ENCODE assay signal across 1 cellular context in the genomic region with DNA sequence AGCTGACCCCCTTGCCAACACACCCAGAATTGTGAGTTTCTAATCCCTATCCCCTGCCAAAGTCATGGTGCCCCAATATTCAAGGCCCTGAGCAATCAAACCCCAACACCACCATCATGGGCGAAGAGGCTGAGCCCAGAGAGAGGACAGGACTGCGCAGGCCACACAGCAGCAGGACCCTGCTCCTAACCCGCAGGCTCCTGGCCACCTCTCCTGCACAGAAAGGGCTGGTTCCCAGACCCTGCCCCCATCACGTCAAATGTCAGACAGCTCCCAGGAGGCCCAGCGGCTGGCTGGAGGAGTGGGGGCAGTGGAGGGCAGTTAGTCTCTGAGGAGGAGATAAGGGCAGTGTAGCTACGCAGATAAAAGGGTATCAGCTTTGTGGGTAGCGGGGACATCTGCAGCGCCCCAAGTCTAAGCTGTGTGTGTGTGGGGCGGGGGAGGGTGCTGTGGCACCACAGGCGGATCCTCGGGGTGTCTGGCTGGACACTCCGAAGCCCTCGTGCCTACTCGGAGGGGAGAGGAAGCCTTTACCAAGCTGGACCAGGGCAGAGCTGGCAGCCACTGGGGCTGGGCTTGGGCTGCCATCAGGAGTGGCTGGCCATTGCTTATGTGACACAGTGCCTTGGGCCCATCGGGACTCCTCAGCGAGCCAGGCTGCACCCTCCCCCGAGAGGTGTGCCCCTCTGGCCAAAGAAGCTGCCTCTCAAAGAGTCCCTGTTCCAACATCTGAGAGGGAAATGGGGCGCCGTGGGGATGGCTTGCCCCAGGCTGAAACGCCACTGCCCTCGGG.
TF ChIP-seq lines count a peak whose summit lies in the region.

No MANE protein-coding gene starts in this region.

TF ChIP-seq in GM12878, 131 proteins besides CTCF, POLR2A, EP300 and RAD21:
- TF ChIP-seq CEBPZ (IDR thresholded peaks at IDR 0.05; ENCODE audit: low read depth, low read length) (no peak), MEF2A (IDR thresholded peaks at IDR 0.05; ENCODE audit: insufficient read depth, low read depth, low read length) (no peak), POLR2AphosphoS5 (IDR thresholded peaks at IDR 0.05; ENCODE audit: low read length) (no peak), ATF7 (IDR thresholded peaks at IDR 0.05; ENCODE audit: low read depth) (no peak), TARDBP (IDR thresholded peaks at IDR 0.05; ENCODE audit: borderline replicate concordance) (no peak)
- TF ChIP-seq, protein P1, sequence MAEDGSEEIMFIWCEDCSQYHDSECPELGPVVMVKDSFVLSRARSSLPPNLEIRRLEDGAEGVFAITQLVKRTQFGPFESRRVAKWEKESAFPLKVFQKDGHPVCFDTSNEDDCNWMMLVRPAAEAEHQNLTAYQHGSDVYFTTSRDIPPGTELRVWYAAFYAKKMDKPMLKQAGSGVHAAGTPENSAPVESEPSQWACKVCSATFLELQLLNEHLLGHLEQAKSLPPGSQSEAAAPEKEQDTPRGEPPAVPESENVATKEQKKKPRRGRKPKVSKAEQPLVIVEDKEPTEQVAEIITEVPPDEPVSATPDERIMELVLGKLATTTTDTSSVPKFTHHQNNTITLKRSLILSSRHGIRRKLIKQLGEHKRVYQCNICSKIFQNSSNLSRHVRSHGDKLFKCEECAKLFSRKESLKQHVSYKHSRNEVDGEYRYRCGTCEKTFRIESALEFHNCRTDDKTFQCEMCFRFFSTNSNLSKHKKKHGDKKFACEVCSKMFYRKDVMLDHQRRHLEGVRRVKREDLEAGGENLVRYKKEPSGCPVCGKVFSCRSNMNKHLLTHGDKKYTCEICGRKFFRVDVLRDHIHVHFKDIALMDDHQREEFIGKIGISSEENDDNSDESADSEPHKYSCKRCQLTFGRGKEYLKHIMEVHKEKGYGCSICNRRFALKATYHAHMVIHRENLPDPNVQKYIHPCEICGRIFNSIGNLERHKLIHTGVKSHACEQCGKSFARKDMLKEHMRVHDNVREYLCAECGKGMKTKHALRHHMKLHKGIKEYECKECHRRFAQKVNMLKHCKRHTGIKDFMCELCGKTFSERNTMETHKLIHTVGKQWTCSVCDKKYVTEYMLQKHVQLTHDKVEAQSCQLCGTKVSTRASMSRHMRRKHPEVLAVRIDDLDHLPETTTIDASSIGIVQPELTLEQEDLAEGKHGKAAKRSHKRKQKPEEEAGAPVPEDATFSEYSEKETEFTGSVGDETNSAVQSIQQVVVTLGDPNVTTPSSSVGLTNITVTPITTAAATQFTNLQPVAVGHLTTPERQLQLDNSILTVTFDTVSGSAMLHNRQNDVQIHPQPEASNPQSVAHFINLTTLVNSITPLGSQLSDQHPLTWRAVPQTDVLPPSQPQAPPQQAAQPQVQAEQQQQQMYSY (CRISPR knock-in tag; IDR thresholded peaks at IDR 0.05): no peak
